In genomic region chr3:7144696-7145308, GRCh38 we compare ENCODE assay signal across 8 cellular contexts.
DNase-seq lines count a peak whose midpoint lies in the region; ATAC-seq, FAIRE-seq and TF ChIP-seq lines count a peak whose summit lies in the region.

No MANE protein-coding gene starts in this region.

- no peaks in the 10 kb centered on the region for H4K20me1 ChIP-seq in hepatocyte (ENCODE audit: insufficient read depth, poor library complexity, severe bottlenecking)

- no peaks in the 10 kb centered on the region for H3K79me2 ChIP-seq in hepatocyte

- intact Hi-C loops in psoas muscle (cut with DNase I) = no loop called here
- intact Hi-C loops in gastrocnemius medialis (cut with DNase I; ENCODE audit: low total_unique reads) = no loop called here

- H3K4me2 ChIP-seq in hepatocyte = no peak overlapping the region

- H3K4me3 ChIP-seq in hepatocyte (no peak overlapping the region), psoas muscle (no peak overlapping the region), gastrocnemius medialis (no peak overlapping the region)

- H3K27ac ChIP-seq in hepatocyte = no peak overlapping the region
- H3K27ac ChIP-seq in psoas muscle = no peak overlapping the region
- no peak overlapping the region for H3K27ac ChIP-seq in gastrocnemius medialis

- no peaks in the 10 kb centered on the region for H3K9me2 ChIP-seq in hepatocyte (replicated peaks; ENCODE audit: insufficient read depth)

- WGBS in hepatocyte (ENCODE audit: low lambda C conversion rate, missing lambda C conversion rate) = 65% methylated on average over 8 of the region's 8 CpGs
- 66 to 71% (median 68%) methylated on average over 8 of the region's 8 CpGs for WGBS in psoas muscle, 3 donors

- no peak for FAIRE-seq in D721Med (lab: Jason Lieb, UNC)

- TF ChIP-seq POLR2A in gastrocnemius medialis (IDR thresholded peaks at IDR 0.05) = no peak

- H3K27me3 ChIP-seq in hepatocyte = no peaks in the 10 kb centered on the region
- no peaks in the 10 kb centered on the region for H3K27me3 ChIP-seq in psoas muscle (ENCODE audit: insufficient read depth in 3 of 3, low read length in 2 of 3)
- no peaks in the 10 kb centered on the region for H3K27me3 ChIP-seq in gastrocnemius medialis

- H3K36me3 ChIP-seq in hepatocyte (replicated peaks; ENCODE audit: insufficient read depth, low read depth) = no peaks in the 10 kb centered on the region
- H3K36me3 ChIP-seq in psoas muscle (ENCODE audit: insufficient read depth in 1 of 2, low read depth in 1 of 2) = no peaks in the 10 kb centered on the region
- no peaks in the 10 kb centered on the region for H3K36me3 ChIP-seq in gastrocnemius medialis

- in situ Hi-C loops in gastrocnemius medialis (cut with MboI; ENCODE audit: low sequenced_read_pairs in 4 of 4) = no loop called here

- H2AFZ ChIP-seq in hepatocyte = no peak overlapping the region

- TF ChIP-seq CTCF in D721Med (IDR thresholded peaks at IDR 0.05; ENCODE audit: insufficient read depth, missing control alignments) (peak; percentile 41), hepatocyte (IDR thresholded peaks at IDR 0.05; ENCODE audit: poor library complexity) (peak; percentile 61), psoas muscle (IDR thresholded peaks at IDR 0.05) (no peak), gastrocnemius medialis (IDR thresholded peaks at IDR 0.05 in 4 of 5, conservative IDR thresholded peaks at IDR 0.05 in 1 of 5) (no peak)

- ATAC-seq in GM21390 (IDR thresholded peaks at IDR 0.05; ENCODE audit: unreplicated experiment) (peak; percentile 59), psoas muscle (no peak), gastrocnemius medialis (no peak)

- no peaks in the 10 kb centered on the region for H3K4me1 ChIP-seq in hepatocyte (ENCODE audit: insufficient read depth)
- no peaks in the 10 kb centered on the region for H3K4me1 ChIP-seq in psoas muscle
- no peaks in the 10 kb centered on the region for H3K4me1 ChIP-seq in gastrocnemius medialis

- H3K9me3 ChIP-seq in hepatocyte (ENCODE audit: low read depth) (no peaks in the 10 kb centered on the region), psoas muscle (no peaks in the 10 kb centered on the region), gastrocnemius medialis (no peaks in the 10 kb centered on the region)

- no peak for DNase-seq in D721Med (ENCODE audit: insufficient read length, low spot score)
- DNase-seq in NCI-H69 (lab: John Stamatoyannopoulos, UW) = peak; percentile 60
- DNase-seq in hepatocyte (ENCODE audit: low spot score) = peak; percentile 41
- DNase-seq in hepatic stellate cell (ENCODE audit: low spot score) = no peak
- no peak for DNase-seq in NCI-H345 treated with DMSO at 0.1 percent for 48 hours (lab: John Stamatoyannopoulos, UW; ENCODE audit: unreplicated experiment)
- no peak for DNase-seq in psoas muscle
- no peak for DNase-seq in gastrocnemius medialis

Comparison
In these comparisons a context has a peak if more than half of its experiments do, and no peak if none do; other contexts are left out.
1. DNase-seq: peak in NCI-H69 (single experiment) and hepatocyte (single experiment); none in D721Med (single experiment), hepatic stellate cell (single experiment), NCI-H345 treated with DMSO at 0.1 percent for 48 hours (single experiment), psoas muscle (0 of 2) and gastrocnemius medialis (0 of 2).
2. CTCF ChIP-seq: peak in D721Med (single experiment) and hepatocyte (single experiment); none in psoas muscle (single experiment) and gastrocnemius medialis (0 of 5).